In the genomic region with DNA sequence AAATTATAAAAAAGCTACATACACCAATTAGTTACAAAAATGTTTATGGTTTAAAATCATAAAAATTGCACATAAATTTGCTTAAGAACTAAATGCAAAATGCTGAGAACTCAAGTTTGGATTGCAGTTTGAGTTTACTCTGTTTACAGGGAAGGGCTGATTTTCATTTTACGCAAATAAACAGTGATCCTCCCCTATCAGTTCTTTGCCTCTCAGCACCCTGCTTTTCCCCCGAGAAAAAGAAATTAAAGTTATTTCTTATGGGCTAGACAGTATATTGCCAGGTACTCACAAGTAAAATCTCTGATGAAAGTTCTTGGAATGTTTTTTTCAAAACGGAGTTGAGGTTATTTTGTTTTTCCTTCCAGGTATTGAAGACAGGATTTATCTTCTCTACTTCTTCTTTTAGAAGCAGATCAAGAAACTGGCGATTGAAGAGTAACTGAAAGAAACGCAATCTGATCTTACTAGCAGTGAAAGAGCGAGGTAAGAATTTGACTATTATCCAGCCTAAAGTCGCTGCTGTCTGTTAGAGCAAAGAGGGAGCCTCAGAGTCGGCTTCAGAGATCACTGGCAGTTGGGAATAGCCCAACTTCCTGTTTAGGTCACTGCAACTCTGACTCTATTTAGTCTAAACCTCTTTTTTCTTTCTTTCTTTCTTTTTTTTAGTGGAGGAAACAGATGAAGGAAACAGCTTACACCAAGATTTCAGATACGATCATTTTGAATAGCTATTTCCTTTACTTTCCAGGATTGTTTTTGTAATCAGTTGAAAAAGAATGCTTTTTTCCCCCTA, we compare ENCODE assay signal across 9 cellular contexts. TPM values are rescaled to one million over a fixed set of nuclear protein-coding genes. Genes with fewer than 3 reads are reported as not detected.
A peak's percentile ranks its signal among the peaks of the same experiment; 100 is the strongest.
DNase-seq lines count a peak whose midpoint lies in the region; TF ChIP-seq lines count a peak whose summit lies in the region.
"Had no signal": no experiment of that assay in that cellular context is flagged by ENCODE, and none has a peak within 500 bp of the region (broad histone marks: within the 10 kb centered on the region; RNA-seq: fewer than 3 reads in every experiment).

TSS of gene TFPI (minus strand) at position 528 of the 796 bp plus-strand sequence. CDS start 50,667 bp downstream, outside the sequence.

- H3K9me3 Mint-ChIP-seq in T-helper 2 cell treated with Interferon-gamma antibody and Interleukin-4, amounts not matched to agents 5 μg/mL and 100 μg/mL, for 36 hours, result no peaks in the 10 kb centered on the region
- H3K9me3 Mint-ChIP-seq: activated B cell treated with CpG ODN at 0.5 μM for 24 hours had no signal

- no peak within 1 kb of the TSS for H3K27ac Mint-ChIP-seq in T-helper 2 cell treated with Interferon-gamma antibody and Interleukin-4, amounts not matched to agents 5 μg/mL and 100 μg/mL, for 36 hours
- H3K27ac Mint-ChIP-seq: activated B cell treated with CpG ODN at 0.5 μM for 24 hours had no signal

- no peaks in the 10 kb centered on the region for H3K36me3 ChIP-seq in H7 (replicated peaks; ENCODE audit: control insufficient read depth, insufficient read depth, low read length)

- H3K27me3 Mint-ChIP-seq in T-helper 2 cell treated with Interferon-gamma antibody and Interleukin-4, amounts not matched to agents 5 μg/mL and 100 μg/mL, for 36 hours (ENCODE audit: low read depth), result peaks cover 10% of the 10 kb centered on the region
- H3K27me3 Mint-ChIP-seq: activated B cell treated with CpG ODN at 0.5 μM for 24 hours had no signal

- H3K27me3 ChIP-seq in H7 (ENCODE audit: control insufficient read depth, insufficient read depth, low read length), result no peaks in the 10 kb centered on the region

- TF ChIP-seq CTCF in fibroblast of villous mesenchyme (IDR thresholded peaks at IDR 0.05; ENCODE audit: insufficient read depth, low read depth, low read length), result no peak

- no peaks in the 10 kb centered on the region for H3K36me3 Mint-ChIP-seq in T-helper 2 cell treated with Interferon-gamma antibody and Interleukin-4, amounts not matched to agents 5 μg/mL and 100 μg/mL, for 36 hours (ENCODE audit: low read depth)

- peaks cover 12% of the 10 kb centered on the region for H3K4me1 Mint-ChIP-seq in T-helper 2 cell treated with Interferon-gamma antibody and Interleukin-4, amounts not matched to agents 5 μg/mL and 100 μg/mL, for 36 hours (ENCODE audit: low read depth)

- DNase-seq in H7 (no peak), fibroblast of villous mesenchyme (ENCODE audit: low read depth) (peak; percentile 83), occipital lobe (lab: John Stamatoyannopoulos, UW) (no peak), NCI-H187 (lab: John Stamatoyannopoulos, UW) (no peak), NCI-H1048 (lab: John Stamatoyannopoulos, UW) (no peak), DMS153 (lab: John Stamatoyannopoulos, UW) (no peak)
- DNase-seq in T-helper 2 cell treated with Interferon-gamma antibody and Interleukin-4, amounts not matched to agents 5 μg/mL and 100 μg/mL, for 36 hours (ENCODE audit: low spot score), result no peak
- no peak for DNase-seq in activated naive CD4-positive, alpha-beta T cell (lab: John Stamatoyannopoulos, UW)
- DNase-seq: activated B cell treated with CpG ODN at 0.5 μM for 24 hours had no signal

- H3K4me3 ChIP-seq in H7 (ENCODE audit: insufficient read depth, low read depth, low read length) (no peak within 1 kb of the TSS), fibroblast of villous mesenchyme (ENCODE audit: low read depth, low read length) (peak within 1 kb of the TSS; percentile 81)

- H3K4me3 Mint-ChIP-seq in T-helper 2 cell treated with Interferon-gamma antibody and Interleukin-4, amounts not matched to agents 5 μg/mL and 100 μg/mL, for 36 hours, result peak within 1 kb of the TSS; percentile 74
- H3K4me3 Mint-ChIP-seq: activated B cell treated with CpG ODN at 0.5 μM for 24 hours had no signal

RNA-seq across cellular contexts. Expression of gene TFPI, which starts in this region (rescaled TPM):
- 17.1 and 17.8 TPM in 2 replicates for total RNA-seq in H7 (2014; rRNA removed; shearing (Covaris generic))
- 110 and 126 TPM in 2 replicates for total RNA-seq in fibroblast of villous mesenchyme
- total RNA-seq in occipital lobe, result 35.2 TPM
- total RNA-seq: activated B cell treated with CpG ODN at 0.5 μM for 24 hours had no signal
